8 cellular contexts compared by ENCODE assay signal in the genomic region with DNA sequence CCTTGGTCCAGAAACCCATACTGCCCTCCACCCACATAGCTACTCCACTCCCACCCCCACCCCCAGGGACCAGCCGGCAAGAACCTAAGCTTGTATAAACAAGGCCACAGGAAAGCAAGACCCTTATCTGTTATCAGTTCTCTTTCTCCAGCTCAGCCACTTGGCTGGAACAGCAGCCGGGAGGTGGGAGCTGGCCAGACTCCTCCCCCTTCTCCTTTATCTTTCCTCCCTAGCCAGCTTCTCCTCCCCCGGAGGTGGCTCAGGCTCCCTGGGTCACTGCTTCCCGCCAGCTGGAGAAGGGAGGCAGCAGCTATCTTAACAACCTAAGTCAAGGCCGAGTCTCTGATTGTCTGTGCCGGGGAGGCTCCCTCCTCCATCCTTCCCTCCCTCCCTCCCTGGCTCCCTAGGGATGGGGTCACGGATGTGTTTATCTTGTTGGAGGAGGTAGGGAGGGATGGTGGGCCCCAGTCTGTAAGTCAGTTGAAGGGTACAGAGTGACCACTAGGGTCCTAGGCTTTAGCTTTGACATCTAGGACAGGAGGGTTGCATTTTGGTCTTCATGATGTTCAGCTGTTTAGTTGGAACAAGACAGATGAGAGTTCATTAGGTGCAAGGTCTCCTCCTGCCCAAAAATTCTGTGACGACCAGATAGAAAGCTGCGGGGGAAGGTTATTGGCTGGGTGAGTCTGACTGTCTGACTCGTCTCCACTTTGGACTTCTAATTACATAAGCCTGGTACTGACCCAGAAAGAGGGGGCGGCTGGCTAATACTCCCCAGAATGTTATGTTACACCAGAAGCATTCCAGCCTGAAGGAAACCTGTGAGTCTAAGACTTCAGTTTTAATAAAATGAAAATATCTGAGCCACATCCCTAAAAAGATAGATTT. TPM values are rescaled to one million over a fixed set of nuclear protein-coding genes. Genes with fewer than 3 reads are reported as not detected.
DNase-seq lines count a peak whose midpoint lies in the region; ATAC-seq and TF ChIP-seq lines count a peak whose summit lies in the region.

No MANE protein-coding gene starts in this region.

- WGBS in trophoblast cell (ENCODE audit: extremely low coverage, insufficient coverage, insufficient read length) = no CpG with 5 or more reads among the region's 11 CpGs

- no peak overlapping the region for H4K91ac ChIP-seq in trophoblast cell (ENCODE audit: low read depth, low read length)

- no peak overlapping the region for H2AFZ ChIP-seq in trophoblast cell (ENCODE audit: insufficient read depth, low read length, poor library complexity)

- peaks cover 2% of the 10 kb centered on the region for H3K9me3 Mint-ChIP-seq in glutamatergic neuron (ENCODE audit: unreplicated experiment)

- ATAC-seq in HG02759 (IDR thresholded peaks at IDR 0.05; ENCODE audit: unreplicated experiment) = no peak

- H3K4me2 ChIP-seq in trophoblast cell (ENCODE audit: low read length) = no peak overlapping the region

- H3K27ac ChIP-seq in trophoblast cell (ENCODE audit: low read depth, low read length) = no peak overlapping the region

- no peak overlapping the region for H2BK120ac ChIP-seq in trophoblast cell (ENCODE audit: insufficient read depth, low read length, poor library complexity)

- no peaks in the 10 kb centered on the region for H3K79me2 ChIP-seq in trophoblast cell (ENCODE audit: control insufficient read depth, insufficient read depth, low read length, poor library complexity)

- no peak overlapping the region for H2AK5ac ChIP-seq in trophoblast cell (ENCODE audit: low read length)

- no peak overlapping the region for H3K9ac ChIP-seq in trophoblast cell (ENCODE audit: low read length)

- H4K8ac ChIP-seq in trophoblast cell (ENCODE audit: low read depth, low read length) = no peak overlapping the region

- DNase-seq in CMK (ENCODE audit: low read depth) = peak; percentile 84
- DNase-seq in OCI-M2 (lab: John Stamatoyannopoulos, UW; ENCODE audit: unreplicated experiment) = peak; percentile 92
- peak; percentile 60 for DNase-seq in glutamatergic neuron
- no peak for DNase-seq in trophoblast cell
- no peak for DNase-seq in DMS53 (lab: John Stamatoyannopoulos, UW)
- DNase-seq in stimulated activated naive CD4-positive, alpha-beta T cell treated with Interleukin-2 at 50 U/mL for 16 hours (lab: John Stamatoyannopoulos, UW) = no peak
- no peak for DNase-seq in middle frontal gyrus (ENCODE audit: extremely low spot score, low spot score)

- no peak overlapping the region for H3K4me3 Mint-ChIP-seq in glutamatergic neuron (ENCODE audit: unreplicated experiment)

- H3K27ac Mint-ChIP-seq in glutamatergic neuron (ENCODE audit: unreplicated experiment) = no peak overlapping the region

- H4K12ac ChIP-seq in trophoblast cell (ENCODE audit: low read depth, low read length) = no peak overlapping the region

- H3K27me3 ChIP-seq in trophoblast cell (ENCODE audit: insufficient read depth, low read length) = no peaks in the 10 kb centered on the region

- peaks cover 5% of the 10 kb centered on the region for H3K27me3 Mint-ChIP-seq in glutamatergic neuron (ENCODE audit: unreplicated experiment)

- H2BK5ac ChIP-seq in trophoblast cell (ENCODE audit: low read depth, low read length, poor library complexity) = no peak overlapping the region

- H3K23ac ChIP-seq in trophoblast cell (ENCODE audit: low read length) = no peak overlapping the region

- H3K4me3 ChIP-seq in trophoblast cell (ENCODE audit: low read depth, low read length) = no peak overlapping the region

- peaks cover 2% of the 10 kb centered on the region for H3K9me3 ChIP-seq in trophoblast cell (ENCODE audit: insufficient read depth, low read depth, low read length)

- peak overlapping the region; percentile 3 for H2BK12ac ChIP-seq in trophoblast cell (ENCODE audit: low read length)

- H3K4ac ChIP-seq in trophoblast cell (ENCODE audit: low read depth, low read length) = no peak overlapping the region

- no peaks in the 10 kb centered on the region for H3K36me3 Mint-ChIP-seq in glutamatergic neuron (ENCODE audit: unreplicated experiment)

- peaks cover 1% of the 10 kb centered on the region for H3K4me1 Mint-ChIP-seq in glutamatergic neuron (ENCODE audit: low read depth, unreplicated experiment)

- no peaks in the 10 kb centered on the region for H3K36me3 ChIP-seq in trophoblast cell (ENCODE audit: control insufficient read depth in 1 of 2, insufficient read depth in 2 of 2, low read length in 2 of 2)

- H3K79me1 ChIP-seq in trophoblast cell (ENCODE audit: low read length) = peaks cover 3% of the 10 kb centered on the region

- H3K14ac ChIP-seq in trophoblast cell (ENCODE audit: low read length) = no peak overlapping the region

- peaks cover 4 to 9% of the 10 kb centered on the region in 2 experiments for H3K4me1 ChIP-seq in trophoblast cell (ENCODE audit: control insufficient read depth in 1 of 2, insufficient read depth in 2 of 2, low read length in 2 of 2)

- no peak for TF ChIP-seq CTCF in glutamatergic neuron (IDR thresholded peaks at IDR 0.05; ENCODE audit: partially characterized antibody, unreplicated experiment)

- H3K18ac ChIP-seq in trophoblast cell (ENCODE audit: low read length) = no peak overlapping the region

RNA-seq across cellular contexts. Expression of gene ZFP36L1, which starts 29.7 kb away (rescaled TPM):
- total RNA-seq in glutamatergic neuron (ENCODE audit: unreplicated experiment) = 2.7 TPM
- polyA plus RNA-seq in trophoblast cell (2013) = 487 and 493 TPM in 2 replicates

Comparison
In these comparisons a context has a peak if more than half of its experiments do, and no peak if none do; other contexts are left out.
1. DNase-seq: peak in CMK (single experiment), OCI-M2 (single experiment) and glutamatergic neuron (single experiment); none in trophoblast cell (0 of 2), DMS53 (single experiment), stimulated activated naive CD4-positive, alpha-beta T cell treated with Interleukin-2 at 50 U/mL for 16 hours (single experiment) and middle frontal gyrus (single experiment).